ENCODE assay signal across 2 cellular contexts in genomic region chr2:75064691-75065396, GRCh38.
A peak's percentile ranks its signal among the peaks of the same experiment; 100 is the strongest.
TF ChIP-seq lines count a peak whose summit lies in the region.

No MANE protein-coding gene starts in this region.

TF ChIP-seq in GM23338, 12 proteins besides CTCF, POLR2A, EP300 and RAD21 (continued from another document):
- TF ChIP-seq ZNF462 (CRISPR knock-in tag; IDR thresholded peaks at IDR 0.05) (no peak), CREB1 (CRISPR knock-in tag; IDR thresholded peaks at IDR 0.05; ENCODE audit: low read depth) (no peak), JUNB (IDR thresholded peaks at IDR 0.05; ENCODE audit: unreplicated experiment) (no peak)

TF ChIP-seq in HepG2, 621 proteins besides CTCF, POLR2A, EP300 and RAD21 (continued from another document and continues in another):
- TF ChIP-seq THAP9 (CRISPR knock-in tag; IDR thresholded peaks at IDR 0.05; ENCODE audit: borderline replicate concordance) (0 out of 2 replicates have a peak, but pooled peaks have one; percentile 26), ZNF407 (CRISPR knock-in tag; IDR thresholded peaks at IDR 0.05; ENCODE audit: not compliant biosample characterization) (no peak), SNAPC2 (CRISPR knock-in tag; IDR thresholded peaks at IDR 0.05) (0 out of 2 replicates have a peak, but pooled peaks have one; percentile 28), PRDM10 (CRISPR knock-in tag; IDR thresholded peaks at IDR 0.05; ENCODE audit: low read depth) (no peak), CSRNP1 (CRISPR knock-in tag; IDR thresholded peaks at IDR 0.05) (peak; percentile 50; the same call in 1 of the 2 replicates), ZNF143 (CRISPR knock-in tag; IDR thresholded peaks at IDR 0.05) (no peak), YEATS2 (CRISPR knock-in tag; IDR thresholded peaks at IDR 0.05; ENCODE audit: borderline replicate concordance) (no peak), HMGXB4 (CRISPR knock-in tag; IDR thresholded peaks at IDR 0.05; ENCODE audit: borderline replicate concordance in 1 of 2, low read depth in 1 of 2) (0 out of 4 replicates have a peak, but pooled peaks of 1 of the 2 experiments have one; percentile 29), THAP7 (CRISPR knock-in tag; IDR thresholded peaks at IDR 0.05) (peak; percentile 79), SP4 (CRISPR knock-in tag; IDR thresholded peaks at IDR 0.05) (peak; percentile 25; the same call in 1 of the 2 replicates), NR0B2 (CRISPR knock-in tag; IDR thresholded peaks at IDR 0.05) (no peak), ZNF24 (IDR thresholded peaks at IDR 0.05) (0 out of 2 replicates have a peak, but pooled peaks have one; percentile 39), ZNF782 (CRISPR knock-in tag; IDR thresholded peaks at IDR 0.05; ENCODE audit: borderline replicate concordance) (0 out of 2 replicates have a peak, but pooled peaks have one; percentile 35), TEAD2 (CRISPR knock-in tag; IDR thresholded peaks at IDR 0.05) (no peak), KLF13 (CRISPR knock-in tag; IDR thresholded peaks at IDR 0.05) (0 out of 2 replicates have a peak, but pooled peaks have one; percentile 50), ZFY (CRISPR knock-in tag; IDR thresholded peaks at IDR 0.05) (0 out of 2 replicates have a peak, but pooled peaks have one; percentile 14), ZNF501 (CRISPR knock-in tag; IDR thresholded peaks at IDR 0.05) (0 out of 2 replicates have a peak, but pooled peaks have one; percentile 14), SMC3 (IDR thresholded peaks at IDR 0.05; ENCODE audit: low read length) (peak; percentile 94), ZSCAN5A (CRISPR knock-in tag; IDR thresholded peaks at IDR 0.05; ENCODE audit: borderline replicate concordance) (0 out of 2 replicates have a peak, but pooled peaks have one; percentile 26), HNF4A (CRISPR knock-in tag; IDR thresholded peaks at IDR 0.05) (no peak), PAWR (CRISPR knock-in tag; IDR thresholded peaks at IDR 0.05; ENCODE audit: borderline replicate concordance) (0 out of 2 replicates have a peak, but pooled peaks have one; percentile 48), ZFX (CRISPR knock-in tag; IDR thresholded peaks at IDR 0.05; ENCODE audit: low read depth) (peak; percentile 28; the same call in 1 of the 2 replicates), HES4 (CRISPR knock-in tag; IDR thresholded peaks at IDR 0.05; ENCODE audit: borderline replicate concordance) (0 out of 2 replicates have a peak, but pooled peaks have one; percentile 47), DR1 (CRISPR knock-in tag; IDR thresholded peaks at IDR 0.05) (no peak), ZNF615 (CRISPR knock-in tag; IDR thresholded peaks at IDR 0.05; ENCODE audit: borderline replicate concordance) (no peak), REPIN1 (CRISPR knock-in tag; IDR thresholded peaks at IDR 0.05; ENCODE audit: borderline replicate concordance, low read depth) (peak; percentile 52; the same call in 1 of the 2 replicates), XRCC5 (optimal IDR thresholded peaks at IDR 0.05; ENCODE audit: low read length) (peak; percentile 81)
